1 cellular context compared by ENCODE assay signal in genomic region chr10:43212043-43212721, GRCh38.
TF ChIP-seq lines count a peak whose summit lies in the region.

No MANE protein-coding gene starts in this region.

TF ChIP-seq in H1, 55 proteins besides CTCF, POLR2A, EP300 and RAD21:
- TF ChIP-seq KDM1A (IDR thresholded peaks at IDR 0.05; ENCODE audit: borderline replicate concordance, low read length), result no peak
- no peak for TF ChIP-seq SRF (IDR thresholded peaks at IDR 0.05; ENCODE audit: low read depth, low read length)
- no peak for TF ChIP-seq RBBP5 (IDR thresholded peaks at IDR 0.05; ENCODE audit: borderline replicate concordance, low read depth, low read length)
TF ChIP-seq in H1: peak in this region for 0.
